10 cellular contexts compared by ENCODE assay signal in genomic region chr19:36030264-36031148, GRCh38. TPM values are rescaled to one million over a fixed set of nuclear protein-coding genes. Genes with fewer than 3 reads are reported as not detected.
A peak's percentile ranks its signal among the peaks of the same experiment; 100 is the strongest.
DNase-seq lines count a peak whose midpoint lies in the region; ATAC-seq, FAIRE-seq and TF ChIP-seq lines count a peak whose summit lies in the region.
"Had no signal": no experiment of that assay in that cellular context is flagged by ENCODE, and none has a peak within 500 bp of the region (broad histone marks: within the 10 kb centered on the region; RNA-seq: fewer than 3 reads in every experiment).

No MANE protein-coding gene starts in this region.

- no peak for TF ChIP-seq POLR2A in H1 (IDR thresholded peaks at IDR 0.05; ENCODE audit: control extremely low read depth in 1 of 2, low read depth in 2 of 2, low read length in 2 of 2)

- TF ChIP-seq EP300 in H1 (IDR thresholded peaks at IDR 0.05; ENCODE audit: borderline replicate concordance in 1 of 2, low read depth in 2 of 2, low read length in 2 of 2), result no peak

- H3K79me1 ChIP-seq in H1 (ENCODE audit: low read depth, low read length), result no peaks in the 10 kb centered on the region

- WGBS in H1 (ENCODE audit: extremely low coverage in 1 of 2, insufficient coverage in 1 of 2, insufficient read length in 1 of 2, insufficient replicate concordance in 2 of 2, low coverage in 1 of 2, low lambda C conversion rate in 2 of 2, missing lambda C conversion rate in 1 of 2), 2 experiments, result 94% methylated on average over 6 of the region's 8 CpGs; no CpG with 5 or more reads in 1 of the 2 experiments

- H2AK5ac ChIP-seq in H1 (ENCODE audit: low read depth, low read length), result no peak overlapping the region

- H2AFZ ChIP-seq in GM23338 (no peak overlapping the region), H1 (ENCODE audit: low read length) (no peak overlapping the region)

- TF ChIP-seq CTCF in GM23338 (conservative IDR thresholded peaks at IDR 0.05; ENCODE audit: low read depth in 2 of 2) (peak in 1 of 2 experiments; percentile 19; a peak in 2 of 4 replicates), H1 (IDR thresholded peaks at IDR 0.05; ENCODE audit: control extremely low read depth in 1 of 3, insufficient read depth in 1 of 3, low read depth in 1 of 3, low read length in 3 of 3) (peak in 2 of 3 experiments; percentile 7 to 31; a peak in 1 of 4 replicates)

- peaks cover 2% of the 10 kb centered on the region; the same call in 1 of the 3 replicates for H3K4me1 Mint-ChIP-seq in GM23338

- no peak for FAIRE-seq in H1 (lab: Jason Lieb, UNC)
- FAIRE-seq: TTC549 had no signal

- POLR2A ChIA-PET in H1 (lab: Charles Lee; ENCODE audit: partially characterized antibody), result interaction anchor here (1.0 to 1.6 kb wide), 3 partner anchors 14 to 23 kb away, joined by 3 to 5 read pairs (median 3); partner anchors contain the start of genes ALKBH6 and THAP8

- H3K27me3 ChIP-seq in GM23338 (ENCODE audit: insufficient read depth) (no peaks in the 10 kb centered on the region), H1 (replicated peaks in 1 of 4; ENCODE audit: control insufficient read depth in 3 of 4, extremely low read depth in 1 of 4, insufficient read depth in 3 of 4, low read length in 3 of 4) (peaks cover 0 to 4% (median 0%) of the 10 kb centered on the region in 4 experiments; a peak in 4 of 7 replicates)

- no peak overlapping the region for H3K23ac ChIP-seq in H1 (ENCODE audit: insufficient read length)

- H3K79me2 ChIP-seq in GM23338 (replicated peaks; ENCODE audit: insufficient read depth) (no peaks in the 10 kb centered on the region), H1 (ENCODE audit: control insufficient read depth in 1 of 2, insufficient read depth in 2 of 2, low read length in 2 of 2) (no peaks in the 10 kb centered on the region)

- no peak overlapping the region for H3K27ac ChIP-seq in GM23338 (ENCODE audit: low read depth)
- H3K27ac ChIP-seq in H1 (ENCODE audit: low read depth, low read length), result no peak overlapping the region

- DNase-seq in A172 (ENCODE audit: low spot score) (peak; percentile 72), GM23338 (ENCODE audit: low spot score) (peak; percentile 29), H1 (ENCODE audit: low read depth in 1 of 2, low spot score in 2 of 2) (no peak), NCI-H2029 (lab: John Stamatoyannopoulos, UW) (no peak), NOMO-1 (lab: John Stamatoyannopoulos, UW; ENCODE audit: unreplicated experiment in 2 of 2) (no peak), NCI-H2107 treated with DMSO at 0.1 percent for 48 hours (lab: John Stamatoyannopoulos, UW; ENCODE audit: unreplicated experiment) (no peak)
- DNase-seq: COR-L47, hypothalamus had no signal

- H4K5ac ChIP-seq in H1 (ENCODE audit: insufficient read length, low read depth, low read length), result no peak overlapping the region

- 0 out of 2 replicates have a peak, but pooled peaks cover 3% of the 10 kb centered on the region for H3F3A ChIP-seq in GM23338 (replicated peaks; ENCODE audit: low read depth)

- H2BK20ac ChIP-seq in H1 (ENCODE audit: low read length), result no peak overlapping the region

- peaks cover 3% of the 10 kb centered on the region; the same call in 1 of the 2 replicates for H3K23me2 ChIP-seq in H1 (ENCODE audit: low read depth, low read length)

- no peak overlapping the region for H3K14ac ChIP-seq in H1 (ENCODE audit: insufficient read length)

- H3K4me1 ChIP-seq in GM23338 (ENCODE audit: insufficient read depth) (peaks cover 6% of the 10 kb centered on the region; the same call in 1 of the 2 replicates), H1 (replicated peaks in 1 of 4; ENCODE audit: control insufficient read depth in 3 of 4, insufficient read depth in 4 of 4, low read length in 3 of 4) (peaks cover 0 to 11% (median 4%) of the 10 kb centered on the region in 4 experiments; a peak in 6 of 7 replicates)

- no peaks in the 10 kb centered on the region for H3K9me3 ChIP-seq in H1 (ENCODE audit: insufficient read depth in 2 of 2, low read depth in 1 of 2, low read length in 1 of 2)

- TF ChIP-seq RAD21 in H1 (IDR thresholded peaks at IDR 0.05 in 1 of 2, conservative IDR thresholded peaks at IDR 0.05 in 1 of 2; ENCODE audit: low read depth in 2 of 2, low read length in 2 of 2), result peak in 1 of 2 experiments; percentile 30; a peak in 1 of 4 replicates

- H3K9ac ChIP-seq in H1 (replicated peaks in 1 of 4; ENCODE audit: extremely low read depth in 1 of 4, low read depth in 3 of 4, low read length in 3 of 4), result no peak overlapping the region

- H2BK5ac ChIP-seq in H1 (ENCODE audit: low read depth, low read length), result no peak overlapping the region

- H2BK12ac ChIP-seq in H1 (ENCODE audit: low read depth, low read length), result no peak overlapping the region

- H3K36me3 Mint-ChIP-seq in GM23338 (ENCODE audit: low read depth), result peaks cover 4% of the 10 kb centered on the region; the same call in 2 of the 3 replicates

- H3K18ac ChIP-seq in H1 (ENCODE audit: extremely low read depth, low read length), result no peak overlapping the region

- CTCF ChIA-PET in H1 (lab: Charles Lee; ENCODE audit: partially characterized antibody), result interaction anchor here (0.9 to 2.3 kb wide), 5 partner anchors 11 to 167 kb away, joined by 3 to 14 read pairs (median 4); partner anchors contain the start of gene THAP8

- H3K4me3 Mint-ChIP-seq in GM23338, result no peak overlapping the region
- H3K4me3 Mint-ChIP-seq: stimulated activated memory B cell treated with anti-CD40 and anti-IgM and Interleukin-4, amounts not matched to agents 10 μg/mL and 1 μg/mL and 100 μg/mL, for 72 hours had no signal

- H3K27me3 Mint-ChIP-seq in GM23338 (ENCODE audit: insufficient read depth, low read depth, poor library complexity), result peaks cover 20% of the 10 kb centered on the region
- H3K27me3 Mint-ChIP-seq: stimulated activated memory B cell treated with anti-CD40 and anti-IgM and Interleukin-4, amounts not matched to agents 10 μg/mL and 1 μg/mL and 100 μg/mL, for 72 hours had no signal

- H2BK120ac ChIP-seq in H1 (replicated peaks; ENCODE audit: low read depth, low read length), result no peak overlapping the region

- no peak overlapping the region for H3K56ac ChIP-seq in H1 (replicated peaks; ENCODE audit: insufficient read length, low read depth, low read length)

- no peaks in the 10 kb centered on the region for H3K9me2 ChIP-seq in GM23338 (ENCODE audit: insufficient read depth)

- H3K4me3 ChIP-seq in GM23338, result no peak overlapping the region
- no peak overlapping the region for H3K4me3 ChIP-seq in H1 (ENCODE audit: extremely low read depth in 1 of 4, insufficient read depth in 2 of 4, low read depth in 3 of 4, low read length in 4 of 4)

- no peaks in the 10 kb centered on the region for H3K9me3 Mint-ChIP-seq in GM23338
- H3K9me3 Mint-ChIP-seq: stimulated activated memory B cell treated with anti-CD40 and anti-IgM and Interleukin-4, amounts not matched to agents 10 μg/mL and 1 μg/mL and 100 μg/mL, for 72 hours had no signal

- H3K27ac Mint-ChIP-seq in GM23338, result no peak overlapping the region
- H3K27ac Mint-ChIP-seq: stimulated activated memory B cell treated with anti-CD40 and anti-IgM and Interleukin-4, amounts not matched to agents 10 μg/mL and 1 μg/mL and 100 μg/mL, for 72 hours had no signal

- H2BK15ac ChIP-seq in H1 (ENCODE audit: low read length), result no peak overlapping the region

- H3K4ac ChIP-seq in H1 (replicated peaks; ENCODE audit: insufficient read length, low read depth, low read length), result no peak overlapping the region

- H4K20me1 ChIP-seq in GM23338 (replicated peaks; ENCODE audit: insufficient read depth) (no peaks in the 10 kb centered on the region; the same call in 1 of the 2 replicates), H1 (replicated peaks in 1 of 2; ENCODE audit: control insufficient read depth in 1 of 2, insufficient read depth in 2 of 2, low read length in 2 of 2) (peaks cover 0 to 8% of the 10 kb centered on the region in 2 experiments)

- no peak overlapping the region for H4K8ac ChIP-seq in H1 (ENCODE audit: extremely low read depth, insufficient read depth, low read length)

- H4K91ac ChIP-seq in H1 (replicated peaks; ENCODE audit: insufficient read length, low read length), result no peak overlapping the region

- no peak overlapping the region for H3K4me2 ChIP-seq in GM23338
- H3K4me2 ChIP-seq in H1 (ENCODE audit: insufficient read depth in 1 of 2, low read depth in 2 of 2, low read length in 2 of 2), result no peak overlapping the region

- ATAC-seq in GM23338, result no peak
- ATAC-seq: stimulated activated memory B cell treated with anti-CD40 and anti-IgM and Interleukin-4, amounts not matched to agents 10 μg/mL and 1 μg/mL and 100 μg/mL, for 72 hours had no signal

- H3K36me3 ChIP-seq in GM23338 (ENCODE audit: insufficient read depth), result no peaks in the 10 kb centered on the region
- peaks cover 0 to 9% (median 3%) of the 10 kb centered on the region in 4 experiments; a peak in 3 of 8 replicates for H3K36me3 ChIP-seq in H1 (ENCODE audit: control insufficient read depth in 2 of 4, insufficient read depth in 4 of 4, low read length in 3 of 4)

RNA-seq across cellular contexts. Expression of gene CLIP3, which starts 2.2 kb away (rescaled TPM):
- 5.7 and 6.7 TPM in 2 replicates for total RNA-seq in A172 (2014; rRNA removed; shearing (Covaris generic))
- 12.4 and 19.1 TPM in 2 replicates for total RNA-seq in GM23338 (2014; rRNA removed; shearing (Covaris generic))
- 15.1 and 15.2 TPM in 2 replicates for polyA plus RNA-seq in GM23338 (2016; fragmentation: Nextera tagmentation; extraction: Ambion mirVana)
- 21.7 and 33.7 TPM in 2 replicates for total RNA-seq in H1 (2021; fragmentation: NEBNext Ultra II Directional; extraction: Animal tissue kit (Norgen Biotek cat#: 25700))
- 5.9 and 12.0 TPM in 2 replicates for polyA plus RNA-seq in H1 (2011; rRNA removed)
- polyA plus RNA-seq in H1 (2011; cell fraction: cytosol; rRNA removed), result 4.9 TPM
- polyA plus RNA-seq in H1 (2011; cell fraction: nucleus; rRNA removed), result 10.4 TPM
- 21.3 to 26.6 TPM (median 24.5 TPM) in 4 replicates for polyA plus RNA-seq in H1 (2012, experiment 1 of 2)
- 24.2 TPM for polyA plus RNA-seq in H1 (2012, experiment 2 of 2)
- polyA plus RNA-seq in H1 (2013, experiment 1 of 2), result 8.5 TPM
- 8.9 TPM for polyA plus RNA-seq in H1 (2013, experiment 2 of 2)
- polyA minus RNA-seq in H1 (2011; rRNA and poly(A)+ RNA removed), result 6.2 and 7.8 TPM in 2 replicates
- polyA minus RNA-seq in H1 (2011; cell fraction: cytosol; rRNA and poly(A)+ RNA removed), result 20.6 TPM
- polyA minus RNA-seq in H1 (2011; cell fraction: nucleus; rRNA and poly(A)+ RNA removed), result 13.9 TPM

RNA-seq across cellular contexts. Expression of gene ALKBH6, which starts 16.5 kb away (rescaled TPM):
- 38.3 and 43.4 TPM in 2 replicates for total RNA-seq in A172 (2014; rRNA removed; shearing (Covaris generic))
- 28.5 and 33.6 TPM in 2 replicates for total RNA-seq in GM23338 (2014; rRNA removed; shearing (Covaris generic))
- 51.4 and 54.6 TPM in 2 replicates for polyA plus RNA-seq in GM23338 (2016; fragmentation: Nextera tagmentation; extraction: Ambion mirVana)
- total RNA-seq in H1 (2021; fragmentation: NEBNext Ultra II Directional; extraction: Animal tissue kit (Norgen Biotek cat#: 25700)), result 19.2 and 24.8 TPM in 2 replicates
- polyA plus RNA-seq in H1 (2011; rRNA removed), result 33.3 and 51.2 TPM in 2 replicates
- polyA plus RNA-seq in H1 (2011; cell fraction: cytosol; rRNA removed), result 40.1 TPM
- 73.1 TPM for polyA plus RNA-seq in H1 (2011; cell fraction: nucleus; rRNA removed)
- 28.3 to 46.2 TPM (median 30.6 TPM) in 4 replicates for polyA plus RNA-seq in H1 (2012, experiment 1 of 2)
- polyA plus RNA-seq in H1 (2012, experiment 2 of 2), result 32.6 TPM
- 33.6 TPM for polyA plus RNA-seq in H1 (2013, experiment 1 of 2)
- polyA plus RNA-seq in H1 (2013, experiment 2 of 2), result 32.8 TPM
- polyA minus RNA-seq in H1 (2011; rRNA and poly(A)+ RNA removed), result 8.4 and 8.6 TPM in 2 replicates
- 7.9 TPM for polyA minus RNA-seq in H1 (2011; cell fraction: cytosol; rRNA and poly(A)+ RNA removed)
- 17.7 TPM for polyA minus RNA-seq in H1 (2011; cell fraction: nucleus; rRNA and poly(A)+ RNA removed)

RNA-seq across cellular contexts. Expression of gene SYNE4, which starts 21.9 kb away (rescaled TPM):
- total RNA-seq in A172 (2014; rRNA removed; shearing (Covaris generic)), result 0.12 and 0.29 TPM in 2 replicates
- 24.1 and 26.1 TPM in 2 replicates for total RNA-seq in GM23338 (2014; rRNA removed; shearing (Covaris generic))
- polyA plus RNA-seq in GM23338 (2016; fragmentation: Nextera tagmentation; extraction: Ambion mirVana) (47.3 and 49.8 TPM in 2 replicates), H1 (2011; rRNA removed) (22.6 and 29.1 TPM in 2 replicates)
- 20.8 and 21.8 TPM in 2 replicates for total RNA-seq in H1 (2021; fragmentation: NEBNext Ultra II Directional; extraction: Animal tissue kit (Norgen Biotek cat#: 25700))
- 25.4 TPM for polyA plus RNA-seq in H1 (2011; cell fraction: cytosol; rRNA removed)
- polyA plus RNA-seq in H1 (2011; cell fraction: nucleus; rRNA removed), result 30.0 TPM
- polyA plus RNA-seq in H1 (2012, experiment 1 of 2), result 20.7 to 28.0 TPM (median 25.1 TPM) in 4 replicates
- 36.3 TPM for polyA plus RNA-seq in H1 (2012, experiment 2 of 2)
- polyA plus RNA-seq in H1 (2013, experiment 1 of 2), result 20.5 TPM
- 20.3 TPM for polyA plus RNA-seq in H1 (2013, experiment 2 of 2)
- polyA minus RNA-seq in H1 (2011; rRNA and poly(A)+ RNA removed), result 9.0 and 9.2 TPM in 2 replicates
- 9.8 TPM for polyA minus RNA-seq in H1 (2011; cell fraction: cytosol; rRNA and poly(A)+ RNA removed)
- 12.7 TPM for polyA minus RNA-seq in H1 (2011; cell fraction: nucleus; rRNA and poly(A)+ RNA removed)

RNA-seq across cellular contexts. Expression of gene THAP8, which starts 23.6 kb away (rescaled TPM):
- total RNA-seq in A172 (2014; rRNA removed; shearing (Covaris generic)), result 7.3 and 13.6 TPM in 2 replicates
- total RNA-seq in GM23338 (2014; rRNA removed; shearing (Covaris generic)), result 10.3 and 12.7 TPM in 2 replicates
- 12.2 and 13.7 TPM in 2 replicates for polyA plus RNA-seq in GM23338 (2016; fragmentation: Nextera tagmentation; extraction: Ambion mirVana)
- 6.0 and 6.4 TPM in 2 replicates for total RNA-seq in H1 (2021; fragmentation: NEBNext Ultra II Directional; extraction: Animal tissue kit (Norgen Biotek cat#: 25700))
- polyA plus RNA-seq in H1 (2011; rRNA removed), result 11.1 and 14.8 TPM in 2 replicates
- 9.9 TPM for polyA plus RNA-seq in H1 (2011; cell fraction: cytosol; rRNA removed)
- polyA plus RNA-seq in H1 (2011; cell fraction: nucleus; rRNA removed), result 9.0 TPM
- 3.4 to 8.7 TPM (median 6.5 TPM) in 4 replicates for polyA plus RNA-seq in H1 (2012, experiment 1 of 2)
- polyA plus RNA-seq in H1 (2012, experiment 2 of 2), result 5.6 TPM
- polyA plus RNA-seq in H1 (2013, experiment 1 of 2), result 3.9 TPM
- 3.7 TPM for polyA plus RNA-seq in H1 (2013, experiment 2 of 2)
- polyA minus RNA-seq in H1 (2011; rRNA and poly(A)+ RNA removed), result 3.4 and 4.4 TPM in 2 replicates
- polyA minus RNA-seq in H1 (2011; cell fraction: cytosol; rRNA and poly(A)+ RNA removed), result 8.2 TPM
- polyA minus RNA-seq in H1 (2011; cell fraction: nucleus; rRNA and poly(A)+ RNA removed), result 8.8 TPM

RNA-seq across cellular contexts. Expression of gene WDR62, which starts 24.2 kb away (rescaled TPM):
- 19.5 and 24.5 TPM in 2 replicates for total RNA-seq in A172 (2014; rRNA removed; shearing (Covaris generic))
- total RNA-seq in GM23338 (2014; rRNA removed; shearing (Covaris generic)), result 41.0 and 45.4 TPM in 2 replicates
- polyA plus RNA-seq in GM23338 (2016; fragmentation: Nextera tagmentation; extraction: Ambion mirVana) (13.3 and 14.1 TPM in 2 replicates), H1 (2011; rRNA removed) (28.2 and 39.9 TPM in 2 replicates)
- 39.5 and 39.8 TPM in 2 replicates for total RNA-seq in H1 (2021; fragmentation: NEBNext Ultra II Directional; extraction: Animal tissue kit (Norgen Biotek cat#: 25700))
- polyA plus RNA-seq in H1 (2011; cell fraction: cytosol; rRNA removed), result 18.4 TPM
- polyA plus RNA-seq in H1 (2011; cell fraction: nucleus; rRNA removed), result 85.8 TPM
- 23.9 to 35.6 TPM (median 32.4 TPM) in 4 replicates for polyA plus RNA-seq in H1 (2012, experiment 1 of 2)
- 23.6 TPM for polyA plus RNA-seq in H1 (2012, experiment 2 of 2)
- polyA plus RNA-seq in H1 (2013, experiment 1 of 2), result 20.0 TPM
- polyA plus RNA-seq in H1 (2013, experiment 2 of 2), result 18.7 TPM
- 46.8 and 48.3 TPM in 2 replicates for polyA minus RNA-seq in H1 (2011; rRNA and poly(A)+ RNA removed)
- 21.9 TPM for polyA minus RNA-seq in H1 (2011; cell fraction: cytosol; rRNA and poly(A)+ RNA removed)
- 34.6 TPM for polyA minus RNA-seq in H1 (2011; cell fraction: nucleus; rRNA and poly(A)+ RNA removed)

Comparison
In these comparisons a context has a peak if more than half of its experiments do, and no peak if none do; other contexts are left out.
1. DNase-seq: peak in A172 (single experiment) and GM23338 (single experiment); none in H1 (0 of 2), NCI-H2029 (single experiment), NOMO-1 (0 of 2) and NCI-H2107 treated with DMSO at 0.1 percent for 48 hours (single experiment).
2. RNA of gene SYNE4, which starts 21.9 kb away (total RNA-seq): 24.1 to 26.1 TPM in GM23338 and 20.8 to 21.8 TPM in H1; 0.12 to 0.29 TPM in A172; every median in the first group is over 10 times any median in the second.